In genomic region chr1:111515291-111516007, GRCh38 we compare ENCODE assay signal across 1 cellular context.
TF ChIP-seq lines count a peak whose summit lies in the region.

No MANE protein-coding gene starts in this region.

TF ChIP-seq in IMR-90, 13 proteins besides CTCF, POLR2A, EP300 and RAD21:
- TF ChIP-seq CEBPB (IDR thresholded peaks at IDR 0.05; ENCODE audit: low read depth, low read length), result no peak
- TF ChIP-seq BHLHE40 (IDR thresholded peaks at IDR 0.05; ENCODE audit: low read depth, low read length), result no peak
- TF ChIP-seq MAFK (IDR thresholded peaks at IDR 0.05; ENCODE audit: low read depth, low read length), result no peak
- no peak for TF ChIP-seq NFE2L2 (IDR thresholded peaks at IDR 0.05; ENCODE audit: low read depth, low read length)
- TF ChIP-seq FOS (IDR thresholded peaks at IDR 0.05; ENCODE audit: low read depth, low read length), result no peak
- no peak for TF ChIP-seq ELK1 (IDR thresholded peaks at IDR 0.05; ENCODE audit: borderline replicate concordance, low read depth, low read length)
- TF ChIP-seq SMC3 (IDR thresholded peaks at IDR 0.05; ENCODE audit: low read depth, low read length), result no peak
- TF ChIP-seq MXI1 (IDR thresholded peaks at IDR 0.05; ENCODE audit: borderline replicate concordance, low read depth, low read length), result no peak
- TF ChIP-seq MAZ (IDR thresholded peaks at IDR 0.05; ENCODE audit: borderline replicate concordance, low read depth, low read length), result no peak; the same call in 1 of the 2 replicates
- TF ChIP-seq RCOR1 (IDR thresholded peaks at IDR 0.05; ENCODE audit: insufficient replicate concordance, low read length), result no peak
- no peak for TF ChIP-seq CHD1 (IDR thresholded peaks at IDR 0.05; ENCODE audit: low read depth, low read length)
